Comparison of ENCODE assay signal across 23 cellular contexts in the genomic region with DNA sequence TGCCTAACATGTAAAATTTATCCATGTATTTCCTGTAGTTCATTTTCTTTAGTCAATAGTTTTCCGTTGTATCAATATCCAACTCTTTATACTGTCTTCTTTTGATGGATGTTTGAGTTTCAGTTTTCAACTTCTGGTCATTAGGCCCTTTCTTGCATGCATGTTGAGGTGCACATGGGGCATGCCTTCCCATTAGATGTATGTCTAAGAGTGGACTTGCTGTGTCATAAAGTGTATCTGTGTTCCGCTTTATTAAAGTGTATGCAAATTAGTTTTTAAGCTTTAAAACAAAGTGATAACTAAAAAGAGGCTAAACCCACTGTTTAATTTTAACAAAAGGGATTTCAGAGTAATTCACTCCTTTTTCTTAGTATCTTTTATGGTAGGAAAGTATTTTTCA. TPM values are rescaled to one million over a fixed set of nuclear protein-coding genes. Genes with fewer than 3 reads are reported as not detected.
A peak's percentile ranks its signal among the peaks of the same experiment; 100 is the strongest.
DNase-seq lines count a peak whose midpoint lies in the region; ATAC-seq, FAIRE-seq and TF ChIP-seq lines count a peak whose summit lies in the region.
"Had no signal": no experiment of that assay in that cellular context is flagged by ENCODE, and none has a peak within 500 bp of the region (broad histone marks: within the 10 kb centered on the region; RNA-seq: fewer than 3 reads in every experiment).

No MANE protein-coding gene starts in this region.

- H3K4me3 ChIP-seq in A549 (no peak overlapping the region), hepatocyte (no peak overlapping the region)
- H3K4me3 ChIP-seq: BLaER1 treated with 17β-estradiol and CSF1 and Interleukin-3, amounts not matched to agents 10 nM and 100 nM; HAP-1 had no signal

- no peak for ATAC-seq in A549
- peak; percentile 38 for ATAC-seq in GM18519 (IDR thresholded peaks at IDR 0.05; ENCODE audit: low FRiP score, unreplicated experiment)
- no peak for ATAC-seq in WTC11
- ATAC-seq in memory B cell (ENCODE audit: low read depth) = peak; percentile 71
- no peak for ATAC-seq in effector memory CD8-positive, alpha-beta T cell (replicated peaks)
- ATAC-seq: CD8-positive, alpha-beta T cell had no signal

- no peaks in the 10 kb centered on the region for H3K36me3 ChIP-seq in hepatocyte (replicated peaks; ENCODE audit: insufficient read depth, low read depth)
- H3K36me3 ChIP-seq: HAP-1 had no signal

- no peak for TF ChIP-seq POLR2A in A549 (IDR thresholded peaks at IDR 0.05; ENCODE audit: low read length)

- TF ChIP-seq CTCF in A549 (IDR thresholded peaks at IDR 0.05) = no peak
- no peak for TF ChIP-seq CTCF in WTC11 (IDR thresholded peaks at IDR 0.05)
- TF ChIP-seq CTCF in hepatocyte (IDR thresholded peaks at IDR 0.05; ENCODE audit: poor library complexity) = no peak

- no peaks in the 10 kb centered on the region for H3K27me3 Mint-ChIP-seq in WTC11 (ENCODE audit: low read depth)
- H3K27me3 Mint-ChIP-seq in memory B cell = no peaks in the 10 kb centered on the region
- H3K27me3 Mint-ChIP-seq in effector memory CD8-positive, alpha-beta T cell = no peaks in the 10 kb centered on the region

- H3K79me2 ChIP-seq in hepatocyte = peaks cover 100% of the 10 kb centered on the region

- H3K4me3 Mint-ChIP-seq in WTC11 = no peak overlapping the region
- peak overlapping the region; percentile 41 for H3K4me3 Mint-ChIP-seq in memory B cell
- no peak overlapping the region for H3K4me3 Mint-ChIP-seq in effector memory CD8-positive, alpha-beta T cell
- H3K4me3 Mint-ChIP-seq: CD8-positive, alpha-beta T cell had no signal

- TF ChIP-seq RAD21 in A549 (conservative IDR thresholded peaks at IDR 0.05 in 1 of 2, IDR thresholded peaks at IDR 0.05 in 1 of 2) = no peak

- H3K4me1 Mint-ChIP-seq in WTC11 (peaks cover 31% of the 10 kb centered on the region), memory B cell (peaks cover 52% of the 10 kb centered on the region)
- H3K4me1 Mint-ChIP-seq in effector memory CD8-positive, alpha-beta T cell (ENCODE audit: low read depth in 2 of 2) = peaks cover 44 to 53% of the 10 kb centered on the region in 2 donors

- no peaks in the 10 kb centered on the region for H3K27me3 ChIP-seq in hepatocyte
- H3K27me3 ChIP-seq: BLaER1 treated with 17β-estradiol and CSF1 and Interleukin-3, amounts not matched to agents 10 nM and 100 nM had no signal

- FAIRE-seq in A549 (lab: Jason Lieb, UNC) = peak; percentile 13

- no peaks in the 10 kb centered on the region for H3K9me3 Mint-ChIP-seq in WTC11
- H3K9me3 Mint-ChIP-seq in memory B cell = no peaks in the 10 kb centered on the region
- H3K9me3 Mint-ChIP-seq in effector memory CD8-positive, alpha-beta T cell = no peaks in the 10 kb centered on the region
- H3K9me3 Mint-ChIP-seq: CD8-positive, alpha-beta T cell had no signal

- H2AFZ ChIP-seq in hepatocyte = no peak overlapping the region

- 82% methylated on average over 2 of the region's 2 CpGs for WGBS in A549 (ENCODE audit: missing lambda C conversion rate)
- WGBS in hepatocyte (ENCODE audit: low lambda C conversion rate, missing lambda C conversion rate) = 98% methylated on average over 2 of the region's 2 CpGs

- no peaks in the 10 kb centered on the region for H3K9me2 ChIP-seq in hepatocyte (replicated peaks; ENCODE audit: insufficient read depth)
- H3K9me2 ChIP-seq: SK-N-SH had no signal

- peaks cover 3% of the 10 kb centered on the region; the same call in 1 of the 2 replicates for H3K36me3 Mint-ChIP-seq in WTC11
- H3K36me3 Mint-ChIP-seq in memory B cell = peaks cover 24% of the 10 kb centered on the region
- peaks cover 5% of the 10 kb centered on the region for H3K36me3 Mint-ChIP-seq in effector memory CD8-positive, alpha-beta T cell (ENCODE audit: insufficient read depth)

- H3K27ac ChIP-seq in A549 = no peak overlapping the region
- no peak overlapping the region for H3K27ac ChIP-seq in hepatocyte
- H3K27ac ChIP-seq: BLaER1 treated with 17β-estradiol and CSF1 and Interleukin-3, amounts not matched to agents 10 nM and 100 nM; KMS-11 had no signal

- H3K27ac Mint-ChIP-seq in WTC11 = 0 out of 2 replicates have a peak overlapping the region, but pooled peaks have one; percentile 29
- H3K27ac Mint-ChIP-seq in memory B cell = peak overlapping the region; percentile 54
- H3K27ac Mint-ChIP-seq in effector memory CD8-positive, alpha-beta T cell = peak overlapping the region in 1 of 2 donors; percentile 26
- H3K27ac Mint-ChIP-seq: CD8-positive, alpha-beta T cell had no signal

- POLR2A ChIA-PET in A549 (lab: Yijun Ruan, JAX) = no interaction called here
- POLR2A ChIA-PET in WTC11 (lab: Charles Lee) = no interaction called here

- H3K9me3 ChIP-seq in A549 = no peaks in the 10 kb centered on the region
- H3K9me3 ChIP-seq in hepatocyte (ENCODE audit: low read depth) = no peaks in the 10 kb centered on the region
- H3K9me3 ChIP-seq: HAP-1, SK-N-SH had no signal

- H4K20me1 ChIP-seq in hepatocyte (ENCODE audit: insufficient read depth, poor library complexity, severe bottlenecking) = no peaks in the 10 kb centered on the region

- no peaks in the 10 kb centered on the region for H3K4me1 ChIP-seq in A549
- H3K4me1 ChIP-seq in hepatocyte (ENCODE audit: insufficient read depth) = peaks cover 12% of the 10 kb centered on the region

- DNase-seq in A549 (ENCODE audit: low read depth in 1 of 2, low spot score in 1 of 2) = no peak
- no peak for DNase-seq in WTC11 (ENCODE audit: low spot score)
- no peak for DNase-seq in memory B cell (ENCODE audit: low spot score in 2 of 2)
- no peak for DNase-seq in NAMALWA (ENCODE audit: low spot score)
- no peak for DNase-seq in effector memory CD8-positive, alpha-beta T cell
- DNase-seq in hepatocyte (ENCODE audit: low spot score) = no peak
- DNase-seq: Calu3; CD8-positive, alpha-beta T cell; GF-D8; MV-4-11; NCI-H1417; NCI-H187; NCI-H2107; NCI-H510A; NCI-H774; OCI-M1; RPMI8226; SHP77 treated with DMSO at 0.1 percent for 48 hours; SK-N-SH had no signal

- H3K4me2 ChIP-seq in A549 (no peak overlapping the region), hepatocyte (no peak overlapping the region)
- H3K4me2 ChIP-seq: BLaER1 treated with 17β-estradiol and CSF1 and Interleukin-3, amounts not matched to agents 10 nM and 100 nM; KMS-11; SK-N-SH had no signal

- TF ChIP-seq EP300 in A549 (IDR thresholded peaks at IDR 0.05) = no peak

- CTCF ChIA-PET in A549 (lab: Yijun Ruan, JAX) = no interaction called here
- CTCF ChIA-PET in WTC11 (lab: Charles Lee) = no interaction called here

TF ChIP-seq in A549, 52 proteins besides CTCF, POLR2A, EP300 and RAD21:
- TF ChIP-seq, protein P1, sequence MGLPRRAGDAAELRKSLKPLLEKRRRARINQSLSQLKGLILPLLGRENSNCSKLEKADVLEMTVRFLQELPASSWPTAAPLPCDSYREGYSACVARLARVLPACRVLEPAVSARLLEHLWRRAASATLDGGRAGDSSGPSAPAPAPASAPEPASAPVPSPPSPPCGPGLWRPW (IDR thresholded peaks at IDR 0.05) = no peak
- TF ChIP-seq KDM1A (IDR thresholded peaks at IDR 0.05; ENCODE audit: low read depth) (no peak), TP53 (CRISPR knock-in tag; IDR thresholded peaks at IDR 0.05) (no peak), CHD2 (IDR thresholded peaks at IDR 0.05; ENCODE audit: low read length, partially characterized antibody) (no peak), RFX5 (IDR thresholded peaks at IDR 0.05) (no peak), BHLHE40 (IDR thresholded peaks at IDR 0.05; ENCODE audit: low read depth, low read length) (no peak), CEBPB (IDR thresholded peaks at IDR 0.05) (no peak)
- TF ChIP-seq, protein P2, sequence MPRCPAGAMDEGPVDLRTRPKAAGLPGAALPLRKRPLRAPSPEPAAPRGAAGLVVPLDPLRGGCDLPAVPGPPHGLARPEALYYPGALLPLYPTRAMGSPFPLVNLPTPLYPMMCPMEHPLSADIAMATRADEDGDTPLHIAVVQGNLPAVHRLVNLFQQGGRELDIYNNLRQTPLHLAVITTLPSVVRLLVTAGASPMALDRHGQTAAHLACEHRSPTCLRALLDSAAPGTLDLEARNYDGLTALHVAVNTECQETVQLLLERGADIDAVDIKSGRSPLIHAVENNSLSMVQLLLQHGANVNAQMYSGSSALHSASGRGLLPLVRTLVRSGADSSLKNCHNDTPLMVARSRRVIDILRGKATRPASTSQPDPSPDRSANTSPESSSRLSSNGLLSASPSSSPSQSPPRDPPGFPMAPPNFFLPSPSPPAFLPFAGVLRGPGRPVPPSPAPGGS (IDR thresholded peaks at IDR 0.05) = no peak

TF ChIP-seq in WTC11, 78 proteins besides CTCF, POLR2A, EP300 and RAD21 (continues in another document):
- TF ChIP-seq, protein P3, sequence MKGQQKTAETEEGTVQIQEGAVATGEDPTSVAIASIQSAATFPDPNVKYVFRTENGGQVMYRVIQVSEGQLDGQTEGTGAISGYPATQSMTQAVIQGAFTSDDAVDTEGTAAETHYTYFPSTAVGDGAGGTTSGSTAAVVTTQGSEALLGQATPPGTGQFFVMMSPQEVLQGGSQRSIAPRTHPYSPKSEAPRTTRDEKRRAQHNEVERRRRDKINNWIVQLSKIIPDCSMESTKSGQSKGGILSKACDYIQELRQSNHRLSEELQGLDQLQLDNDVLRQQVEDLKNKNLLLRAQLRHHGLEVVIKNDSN (CRISPR knock-in tag; IDR thresholded peaks at IDR 0.05) = no peak
- TF ChIP-seq, protein P4, sequence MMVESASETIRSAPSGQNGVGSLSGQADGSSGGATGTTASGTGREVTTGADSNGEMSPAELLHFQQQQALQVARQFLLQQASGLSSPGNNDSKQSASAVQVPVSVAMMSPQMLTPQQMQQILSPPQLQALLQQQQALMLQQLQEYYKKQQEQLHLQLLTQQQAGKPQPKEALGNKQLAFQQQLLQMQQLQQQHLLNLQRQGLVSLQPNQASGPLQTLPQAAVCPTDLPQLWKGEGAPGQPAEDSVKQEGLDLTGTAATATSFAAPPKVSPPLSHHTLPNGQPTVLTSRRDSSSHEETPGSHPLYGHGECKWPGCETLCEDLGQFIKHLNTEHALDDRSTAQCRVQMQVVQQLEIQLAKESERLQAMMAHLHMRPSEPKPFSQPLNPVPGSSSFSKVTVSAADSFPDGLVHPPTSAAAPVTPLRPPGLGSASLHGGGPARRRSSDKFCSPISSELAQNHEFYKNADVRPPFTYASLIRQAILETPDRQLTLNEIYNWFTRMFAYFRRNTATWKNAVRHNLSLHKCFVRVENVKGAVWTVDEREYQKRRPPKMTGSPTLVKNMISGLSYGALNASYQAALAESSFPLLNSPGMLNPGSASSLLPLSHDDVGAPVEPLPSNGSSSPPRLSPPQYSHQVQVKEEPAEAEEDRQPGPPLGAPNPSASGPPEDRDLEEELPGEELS (CRISPR knock-in tag; IDR thresholded peaks at IDR 0.05) = no peak

RNA-seq across cellular contexts. Expression of a gene that starts 28.1 kb away (rescaled TPM):
- polyA plus RNA-seq in A549 (2011; rRNA removed) (10.3 TPM in 2 replicates), A549 (2017; fragmentation: RNase III; extraction: RNeasy Plus Mini Kit Qiagen cat#74134 plus additional on column Dnase treatment) (7.8 to 10.4 TPM (median 9.5 TPM) in 3 replicates), hepatocyte (41.4 and 42.5 TPM in 2 replicates)
- polyA plus RNA-seq in A549 (2012; cell fraction: cytosol; rRNA removed) = 4.5 and 5.0 TPM in 2 replicates
- polyA plus RNA-seq in A549 (2012; cell fraction: nucleus; rRNA removed) = 10.2 and 10.7 TPM in 2 replicates
- polyA minus RNA-seq in A549 (2011; rRNA and poly(A)+ RNA removed) = 14.7 and 15.1 TPM in 2 replicates
- total RNA-seq in WTC11 (2021) (68.3 to 76.6 TPM (median 71.0 TPM) in 3 replicates), hepatocyte (36.0 and 41.4 TPM in 2 replicates)

Comparison
In these comparisons a context has a peak if more than half of its experiments do, and no peak if none do; other contexts are left out.
1. ATAC-seq: peak in GM18519 (single experiment) and memory B cell (single experiment); none in A549 (0 of 2), WTC11 (single experiment) and effector memory CD8-positive, alpha-beta T cell (single experiment).